ENCODE assay signal across 15 cellular contexts in genomic region chr18:9565407-9565806, GRCh38.
"Had no signal": no experiment of that assay in that cellular context is flagged by ENCODE, and none has a peak within 500 bp of the region (broad histone marks: within the 10 kb centered on the region; RNA-seq: fewer than 3 reads in every experiment).

No MANE protein-coding gene starts in this region.

- H3K4me1 ChIP-seq: foreskin keratinocyte, psoas muscle, right lobe of liver had no signal

- DNase-seq: esophagus squamous epithelium; foreskin keratinocyte; kidney glomerular epithelial cell; mammary epithelial cell; naive thymus-derived CD4-positive, alpha-beta T cell; psoas muscle; retina; right lobe of liver; stimulated activated CD4-positive, alpha-beta T cell treated with anti-CD3 and anti-CD28 coated beads, Interleukin-4, amount 100 ng/mL, for 1 hour; upper lobe of right lung had no signal

- H3K4me3 ChIP-seq: esophagus squamous epithelium, hepatocyte, psoas muscle, right lobe of liver, tibial nerve, upper lobe of right lung, vagina had no signal

- H3K27me3 ChIP-seq: esophagus squamous epithelium, foreskin keratinocyte, hepatocyte, neutrophil, right lobe of liver, tibial nerve, upper lobe of right lung, vagina had no signal

- H3K4me2 ChIP-seq: hepatocyte had no signal

- H3K9me3 ChIP-seq: esophagus squamous epithelium, psoas muscle, right lobe of liver, tibial nerve, upper lobe of right lung, vagina had no signal

- H3K27ac ChIP-seq: esophagus squamous epithelium, foreskin keratinocyte, hepatocyte, neutrophil, psoas muscle, right lobe of liver, tibial nerve, upper lobe of right lung, vagina had no signal

- ATAC-seq: foreskin keratinocyte; naive thymus-derived CD4-positive, alpha-beta T cell; psoas muscle; stimulated activated memory B cell treated with anti-CD40 and anti-IgM and Interleukin-4, amounts not matched to agents 10 μg/mL and 1 μg/mL and 100 μg/mL, for 72 hours; upper lobe of right lung had no signal

- H2AFZ ChIP-seq: hepatocyte had no signal
